2 cellular contexts compared by ENCODE assay signal in the genomic region with DNA sequence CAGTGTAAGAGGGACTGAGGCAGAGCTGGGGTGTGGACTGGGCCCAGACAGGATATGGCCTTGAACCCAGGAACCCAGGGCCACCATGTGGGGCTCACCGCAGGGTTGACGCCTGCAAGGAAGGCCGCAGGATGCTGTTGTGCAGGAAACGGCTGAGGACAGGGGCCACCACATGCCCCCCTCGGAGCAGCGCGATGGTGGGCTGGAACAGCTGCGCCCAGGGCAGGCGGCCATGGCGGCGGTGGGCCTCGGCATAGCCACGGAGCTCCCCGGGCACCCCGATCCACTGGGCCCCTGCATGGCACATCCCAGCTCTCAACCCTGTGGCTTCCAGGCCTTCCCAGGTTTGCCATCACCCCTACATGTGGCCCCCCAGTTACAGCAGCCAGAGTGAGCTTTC.
TF ChIP-seq lines count a peak whose summit lies in the region.

No MANE protein-coding gene starts in this region.

TF ChIP-seq in SK-N-SH, 30 proteins besides CTCF, POLR2A, EP300 and RAD21:
- no peak for TF ChIP-seq IRF3 (IDR thresholded peaks at IDR 0.05; ENCODE audit: low read depth, low read length)
- no peak for TF ChIP-seq REST (IDR thresholded peaks at IDR 0.05; ENCODE audit: low read depth, low read length)
- no peak for TF ChIP-seq CHD2 (IDR thresholded peaks at IDR 0.05; ENCODE audit: low read length, partially characterized antibody)
- no peak for TF ChIP-seq YY1 (IDR thresholded peaks at IDR 0.05; ENCODE audit: low read depth)

TF ChIP-seq in SK-N-SH treated with all-trans-retinoic acid at 6 μM for 48 hours, 23 proteins besides CTCF, POLR2A, EP300 and RAD21:
- TF ChIP-seq, protein P1, sequence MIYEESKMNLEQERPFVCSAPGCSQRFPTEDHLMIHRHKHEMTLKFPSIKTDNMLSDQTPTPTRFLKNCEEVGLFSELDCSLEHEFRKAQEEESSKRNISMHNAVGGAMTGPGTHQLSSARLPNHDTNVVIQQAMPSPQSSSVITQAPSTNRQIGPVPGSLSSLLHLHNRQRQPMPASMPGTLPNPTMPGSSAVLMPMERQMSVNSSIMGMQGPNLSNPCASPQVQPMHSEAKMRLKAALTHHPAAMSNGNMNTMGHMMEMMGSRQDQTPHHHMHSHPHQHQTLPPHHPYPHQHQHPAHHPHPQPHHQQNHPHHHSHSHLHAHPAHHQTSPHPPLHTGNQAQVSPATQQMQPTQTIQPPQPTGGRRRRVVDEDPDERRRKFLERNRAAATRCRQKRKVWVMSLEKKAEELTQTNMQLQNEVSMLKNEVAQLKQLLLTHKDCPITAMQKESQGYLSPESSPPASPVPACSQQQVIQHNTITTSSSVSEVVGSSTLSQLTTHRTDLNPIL (CRISPR knock-in tag; IDR thresholded peaks at IDR 0.05; ENCODE audit: low read depth), result no peak
